In genomic region chr13:61286148-61286745, GRCh38 we compare ENCODE assay signal across 9 cellular contexts.
DNase-seq lines count a peak whose midpoint lies in the region; TF ChIP-seq lines count a peak whose summit lies in the region.
"Had no signal": no experiment of that assay in that cellular context is flagged by ENCODE, and none has a peak within 500 bp of the region (broad histone marks: within the 10 kb centered on the region; RNA-seq: fewer than 3 reads in every experiment).

No MANE protein-coding gene starts in this region.

- H3F3A ChIP-seq in SU-DHL-6 (ENCODE audit: insufficient read depth), result no peaks in the 10 kb centered on the region

- DNase-seq in NCI-H82 (lab: John Stamatoyannopoulos, UW) (peak; percentile 75), NCI-H82 treated with DMSO at 0.1 percent for 48 hours (lab: John Stamatoyannopoulos, UW; ENCODE audit: unreplicated experiment) (no peak), Karpas-422 (peak; percentile 80), mesothelial cell of epicardium (ENCODE audit: low spot score in 2 of 2, unreplicated experiment in 2 of 2) (no peak), CD14-positive monocyte (ENCODE audit: low spot score) (no peak), GM20000 (ENCODE audit: low spot score) (no peak)
- no peak for DNase-seq in effector memory CD4-positive, alpha-beta T cell
- DNase-seq: T-helper 2 cell had no signal

- H3K36me3 ChIP-seq in Karpas-422 (ENCODE audit: insufficient read depth, low read length) (no peaks in the 10 kb centered on the region), SU-DHL-6 (ENCODE audit: low read length) (no peaks in the 10 kb centered on the region; the same call in 1 of the 2 replicates)
- no peaks in the 10 kb centered on the region for H3K36me3 ChIP-seq in effector memory CD4-positive, alpha-beta T cell (ENCODE audit: control insufficient read depth, insufficient read depth, low read length)

- H3K36me3 Mint-ChIP-seq in mesothelial cell of epicardium (no peaks in the 10 kb centered on the region), CD14-positive monocyte (no peaks in the 10 kb centered on the region)

- H3K4me3 Mint-ChIP-seq in mesothelial cell of epicardium (no peak overlapping the region), CD14-positive monocyte (no peak overlapping the region)

- no peaks in the 10 kb centered on the region for H3K4me1 ChIP-seq in Karpas-422 (ENCODE audit: low read length)
- H3K4me1 ChIP-seq in effector memory CD4-positive, alpha-beta T cell (ENCODE audit: control insufficient read depth, insufficient read depth, low read length, poor library complexity, severe bottlenecking), result no peaks in the 10 kb centered on the region

- H3K27ac Mint-ChIP-seq in mesothelial cell of epicardium (no peak overlapping the region), CD14-positive monocyte (no peak overlapping the region)

- H3K27me3 Mint-ChIP-seq in mesothelial cell of epicardium (ENCODE audit: low read depth) (no peaks in the 10 kb centered on the region), CD14-positive monocyte (ENCODE audit: low read depth in 3 of 3) (peaks cover 0 to 2% (median 1%) of the 10 kb centered on the region in 3 donors)

- TF ChIP-seq CTCF in SU-DHL-6 (IDR thresholded peaks at IDR 0.05; ENCODE audit: insufficient read depth, low read length, poor library complexity, severe bottlenecking) (peak; percentile 60), mesothelial cell of epicardium (IDR thresholded peaks at IDR 0.05; ENCODE audit: unreplicated experiment) (peak; percentile 37), CD14-positive monocyte (IDR thresholded peaks at IDR 0.05) (no peak), GM20000 (IDR thresholded peaks at IDR 0.05; ENCODE audit: extremely low read depth, missing control alignments) (no peak)

- H3K9ac ChIP-seq in Karpas-422 (ENCODE audit: low read length) (no peak overlapping the region), SU-DHL-6 (ENCODE audit: low read length) (no peak overlapping the region)

- H3K9me3 Mint-ChIP-seq in mesothelial cell of epicardium, result no peaks in the 10 kb centered on the region
- H3K9me3 Mint-ChIP-seq in CD14-positive monocyte, result peaks cover 0 to 4% (median 2%) of the 10 kb centered on the region in 7 donors

- no peaks in the 10 kb centered on the region for H4K20me1 ChIP-seq in Karpas-422 (ENCODE audit: insufficient read depth, low read depth, low read length)
- H4K20me1 ChIP-seq in SU-DHL-6 (ENCODE audit: low read depth, low read length), result no peaks in the 10 kb centered on the region

- intact Hi-C loops in CD14-positive monocyte (cut with micrococcal nuclease), result no loop called here

- H3K9me3 ChIP-seq in Karpas-422 (ENCODE audit: low read length), result no peaks in the 10 kb centered on the region
- no peaks in the 10 kb centered on the region for H3K9me3 ChIP-seq in SU-DHL-6 (ENCODE audit: insufficient read depth, low read length)
- H3K9me3 ChIP-seq in effector memory CD4-positive, alpha-beta T cell (ENCODE audit: control insufficient read depth, low read length), result no peaks in the 10 kb centered on the region

- no peaks in the 10 kb centered on the region for H3K27me3 ChIP-seq in Karpas-422 (ENCODE audit: low read length)
- no peaks in the 10 kb centered on the region for H3K27me3 ChIP-seq in SU-DHL-6 (ENCODE audit: low read length)
- H3K27me3 ChIP-seq in effector memory CD4-positive, alpha-beta T cell (replicated peaks; ENCODE audit: control insufficient read depth, insufficient read depth, low read length, poor library complexity, severe bottlenecking), result no peaks in the 10 kb centered on the region

- no peaks in the 10 kb centered on the region for H3K9me2 ChIP-seq in Karpas-422 (replicated peaks; ENCODE audit: insufficient read depth, low read length)
- H3K9me2 ChIP-seq in SU-DHL-6 (replicated peaks; ENCODE audit: insufficient read depth, low read length), result no peaks in the 10 kb centered on the region

- H3K4me3 ChIP-seq in Karpas-422 (ENCODE audit: low read length) (no peak overlapping the region), SU-DHL-6 (ENCODE audit: insufficient read depth, low read length, poor library complexity, severe bottlenecking) (no peak overlapping the region)
- no peak overlapping the region for H3K4me3 ChIP-seq in effector memory CD4-positive, alpha-beta T cell (ENCODE audit: insufficient read depth, low read depth, low read length, poor library complexity, severe bottlenecking)

- H3K4me1 Mint-ChIP-seq in mesothelial cell of epicardium (no peaks in the 10 kb centered on the region), CD14-positive monocyte (no peaks in the 10 kb centered on the region)

- no peaks in the 10 kb centered on the region for H3K79me2 ChIP-seq in Karpas-422 (ENCODE audit: low read length)
- no peaks in the 10 kb centered on the region for H3K79me2 ChIP-seq in SU-DHL-6 (ENCODE audit: insufficient read depth, low read length)

- no peak overlapping the region for H2AFZ ChIP-seq in Karpas-422 (ENCODE audit: low read length)
- peak overlapping the region; percentile 65 for H2AFZ ChIP-seq in SU-DHL-6 (ENCODE audit: low read depth, low read length, severe bottlenecking)

- no peak overlapping the region for H3K4me2 ChIP-seq in Karpas-422 (ENCODE audit: low read depth, low read length, poor library complexity, severe bottlenecking)
- no peak overlapping the region for H3K4me2 ChIP-seq in SU-DHL-6 (ENCODE audit: low read depth, low read length, poor library complexity, severe bottlenecking)

- H3K27ac ChIP-seq in Karpas-422 (ENCODE audit: low read length), result no peak overlapping the region
- H3K27ac ChIP-seq in SU-DHL-6 (ENCODE audit: low read depth, low read length), result no peak overlapping the region
- no peak overlapping the region for H3K27ac ChIP-seq in effector memory CD4-positive, alpha-beta T cell (ENCODE audit: insufficient read depth, low read length, poor library complexity, severe bottlenecking)

Comparison
In these comparisons a context has a peak if more than half of its experiments do, and no peak if none do; other contexts are left out.
1. DNase-seq: peak in NCI-H82 (single experiment) and Karpas-422 (single experiment); none in NCI-H82 treated with DMSO at 0.1 percent for 48 hours (single experiment), mesothelial cell of epicardium (0 of 2), CD14-positive monocyte (single experiment), GM20000 (single experiment) and effector memory CD4-positive, alpha-beta T cell (0 of 3).
2. CTCF ChIP-seq: peak in SU-DHL-6 (single experiment) and mesothelial cell of epicardium (single experiment); none in CD14-positive monocyte (single experiment) and GM20000 (single experiment).